In the genomic region with DNA sequence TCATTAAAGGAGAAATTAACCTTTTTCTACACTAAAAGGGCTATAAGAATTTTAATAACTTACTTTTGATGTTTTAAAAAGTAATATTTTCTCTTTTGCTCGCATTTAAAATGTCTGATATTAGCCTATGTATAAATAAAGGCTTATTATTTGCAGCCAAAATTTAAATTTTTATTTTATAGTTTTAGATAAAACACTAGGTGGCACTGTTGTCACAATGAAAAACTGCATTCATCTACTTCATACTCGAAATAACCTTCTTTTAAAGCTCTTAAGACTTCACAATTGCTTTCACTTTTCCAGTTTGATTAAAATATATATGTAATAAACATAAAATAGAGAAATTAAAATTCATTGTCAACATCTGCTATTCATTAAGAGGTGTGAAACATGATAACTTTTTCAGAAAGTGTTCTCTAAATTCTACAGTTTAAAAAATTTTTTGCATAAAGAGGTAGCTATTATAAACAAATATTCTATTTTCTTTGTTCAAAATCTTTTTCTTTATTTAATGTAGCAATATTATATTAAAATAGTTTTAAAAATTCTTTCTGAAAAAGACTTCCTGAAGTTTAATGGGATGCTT, we compare ENCODE assay signal across 8 cellular contexts.
DNase-seq lines count a peak whose midpoint lies in the region; TF ChIP-seq lines count a peak whose summit lies in the region.

No MANE protein-coding gene starts in this region.

- H3K9ac ChIP-seq in Karpas-422 (ENCODE audit: low read length), result no peak overlapping the region

- H3K27me3 ChIP-seq in Karpas-422 (ENCODE audit: low read length), result no peaks in the 10 kb centered on the region

- in situ Hi-C loops in astrocyte of the cerebellum (cut with HindIII; ENCODE audit: low sequenced_read_pairs), result no loop called here

- no peak overlapping the region for H3K4me3 ChIP-seq in Karpas-422 (ENCODE audit: low read length)
- no peak overlapping the region for H3K4me3 ChIP-seq in astrocyte of the cerebellum (ENCODE audit: low read depth, low read length)

- H3K36me3 ChIP-seq in Karpas-422 (ENCODE audit: insufficient read depth, low read length), result no peaks in the 10 kb centered on the region

- peak; percentile 20 for TF ChIP-seq CTCF in astrocyte of the cerebellum (IDR thresholded peaks at IDR 0.05; ENCODE audit: low read depth, low read length, missing control alignments)

- H3K27ac ChIP-seq in Karpas-422 (ENCODE audit: low read length), result no peak overlapping the region

- H2AFZ ChIP-seq in Karpas-422 (ENCODE audit: low read length), result no peak overlapping the region

- no peaks in the 10 kb centered on the region for H3K79me2 ChIP-seq in Karpas-422 (ENCODE audit: low read length)

- H3K9me3 ChIP-seq in Karpas-422 (ENCODE audit: low read length), result no peaks in the 10 kb centered on the region

- no peaks in the 10 kb centered on the region for H3K9me2 ChIP-seq in Karpas-422 (replicated peaks; ENCODE audit: insufficient read depth, low read length)

- peak; percentile 45 for DNase-seq in DMS114 treated with DMSO at 0.1 percent for 48 hours (lab: John Stamatoyannopoulos, UW; ENCODE audit: unreplicated experiment)
- DNase-seq in Karpas-422, result peak; percentile 69
- DNase-seq in astrocyte of the cerebellum (ENCODE audit: low read depth), result peak; percentile 4
- DNase-seq in lung microvascular endothelial cell (ENCODE audit: low read depth in 2 of 2), result peak; percentile 21 to 22
- DNase-seq in activated CD4-positive, CD25-positive, alpha-beta regulatory T cell (lab: John Stamatoyannopoulos, UW), result no peak
- no peak for DNase-seq in activated CD8-positive, alpha-beta memory T cell treated with anti-CD3 and anti-CD28 coated beads, Interleukin-2, amount 50 U/mL, for 4 hours
- no peak for DNase-seq in D341Med (ENCODE audit: low spot score)
- DNase-seq in mesenteric fat pad (ENCODE audit: low spot score), result no peak

- no peaks in the 10 kb centered on the region for H4K20me1 ChIP-seq in Karpas-422 (ENCODE audit: insufficient read depth, low read depth, low read length)

- no peaks in the 10 kb centered on the region for H3K4me1 ChIP-seq in Karpas-422 (ENCODE audit: low read length)

- H3K4me2 ChIP-seq in Karpas-422 (ENCODE audit: low read depth, low read length, poor library complexity, severe bottlenecking), result no peak overlapping the region

Comparison
In these comparisons a context has a peak if more than half of its experiments do, and no peak if none do; other contexts are left out.
1. DNase-seq: peak in DMS114 treated with DMSO at 0.1 percent for 48 hours (single experiment), Karpas-422 (single experiment), astrocyte of the cerebellum (single experiment) and lung microvascular endothelial cell (2 of 2); none in activated CD4-positive, CD25-positive, alpha-beta regulatory T cell (0 of 4), activated CD8-positive, alpha-beta memory T cell treated with anti-CD3 and anti-CD28 coated beads, Interleukin-2, amount 50 U/mL, for 4 hours (single experiment), D341Med (single experiment) and mesenteric fat pad (single experiment).